ENCODE assay signal across 1 cellular context in genomic region chr19:41449865-41450178, GRCh38.
TF ChIP-seq lines count a peak whose summit lies in the region.

No MANE protein-coding gene starts in this region.

TF ChIP-seq in HepG2, 621 proteins besides CTCF, POLR2A, EP300 and RAD21:
- no peak for TF ChIP-seq CBFB (CRISPR knock-in tag; IDR thresholded peaks at IDR 0.05)
- TF ChIP-seq HOXA3 (CRISPR knock-in tag; IDR thresholded peaks at IDR 0.05), result no peak
- TF ChIP-seq, protein P1, sequence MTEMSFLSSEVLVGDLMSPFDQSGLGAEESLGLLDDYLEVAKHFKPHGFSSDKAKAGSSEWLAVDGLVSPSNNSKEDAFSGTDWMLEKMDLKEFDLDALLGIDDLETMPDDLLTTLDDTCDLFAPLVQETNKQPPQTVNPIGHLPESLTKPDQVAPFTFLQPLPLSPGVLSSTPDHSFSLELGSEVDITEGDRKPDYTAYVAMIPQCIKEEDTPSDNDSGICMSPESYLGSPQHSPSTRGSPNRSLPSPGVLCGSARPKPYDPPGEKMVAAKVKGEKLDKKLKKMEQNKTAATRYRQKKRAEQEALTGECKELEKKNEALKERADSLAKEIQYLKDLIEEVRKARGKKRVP (CRISPR knock-in tag; IDR thresholded peaks at IDR 0.05), result no peak
- TF ChIP-seq ZNF746 (CRISPR knock-in tag; IDR thresholded peaks at IDR 0.05), result no peak
- TF ChIP-seq, protein P2, sequence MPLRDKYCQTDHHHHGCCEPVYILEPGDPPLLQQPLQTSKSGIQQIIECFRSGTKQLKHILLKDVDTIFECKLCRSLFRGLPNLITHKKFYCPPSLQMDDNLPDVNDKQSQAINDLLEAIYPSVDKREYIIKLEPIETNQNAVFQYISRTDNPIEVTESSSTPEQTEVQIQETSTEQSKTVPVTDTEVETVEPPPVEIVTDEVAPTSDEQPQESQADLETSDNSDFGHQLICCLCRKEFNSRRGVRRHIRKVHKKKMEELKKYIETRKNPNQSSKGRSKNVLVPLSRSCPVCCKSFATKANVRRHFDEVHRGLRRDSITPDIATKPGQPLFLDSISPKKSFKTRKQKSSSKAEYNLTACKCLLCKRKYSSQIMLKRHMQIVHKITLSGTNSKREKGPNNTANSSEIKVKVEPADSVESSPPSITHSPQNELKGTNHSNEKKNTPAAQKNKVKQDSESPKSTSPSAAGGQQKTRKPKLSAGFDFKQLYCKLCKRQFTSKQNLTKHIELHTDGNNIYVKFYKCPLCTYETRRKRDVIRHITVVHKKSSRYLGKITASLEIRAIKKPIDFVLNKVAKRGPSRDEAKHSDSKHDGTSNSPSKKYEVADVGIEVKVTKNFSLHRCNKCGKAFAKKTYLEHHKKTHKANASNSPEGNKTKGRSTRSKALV (CRISPR knock-in tag; IDR thresholded peaks at IDR 0.05), result no peak
- TF ChIP-seq ZNF788 (CRISPR knock-in tag; IDR thresholded peaks at IDR 0.05; ENCODE audit: borderline replicate concordance), result no peak
- TF ChIP-seq ZFP62 (CRISPR knock-in tag; IDR thresholded peaks at IDR 0.05), result no peak
